ENCODE assay signal across 10 cellular contexts in the genomic region with DNA sequence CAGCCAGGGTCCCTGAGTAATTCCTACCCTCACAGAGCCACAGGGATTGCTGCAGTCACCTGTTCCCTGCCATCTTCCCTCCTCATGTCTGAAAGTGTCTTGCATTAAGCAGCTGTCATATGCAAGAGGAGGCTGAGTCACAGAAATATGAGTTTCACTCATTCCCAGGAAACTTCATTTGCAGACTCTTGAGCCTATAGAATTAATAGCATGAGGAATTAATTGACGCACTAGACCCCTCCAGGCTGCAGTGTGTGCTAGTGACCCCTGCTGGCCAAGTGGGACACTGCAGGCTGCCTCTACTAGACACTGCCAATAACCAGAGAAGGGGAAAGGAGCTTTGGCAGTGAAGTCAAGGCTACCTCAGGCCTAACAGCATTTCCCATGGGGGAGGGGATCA.
DNase-seq lines count a peak whose midpoint lies in the region; ATAC-seq and TF ChIP-seq lines count a peak whose summit lies in the region.
"Had no signal": no experiment of that assay in that cellular context is flagged by ENCODE, and none has a peak within 500 bp of the region (broad histone marks: within the 10 kb centered on the region; RNA-seq: fewer than 3 reads in every experiment).

No MANE protein-coding gene starts in this region.

- CTCF ChIA-PET in RWPE1 (lab: Yijun Ruan, JAX): interaction anchor here (0.5 to 1.0 kb wide), 4 partner anchors 41 to 771 kb away, joined by 3 to 5 read pairs (median 4); no protein-coding TSS in a partner anchor

- POLR2A ChIA-PET in RWPE1 (lab: Yijun Ruan, JAX; ENCODE audit: low non-redundant PET): no interaction called here

- H3K27ac ChIP-seq in RWPE1: no peak overlapping the region
- H3K27ac ChIP-seq: BLaER1 had no signal

- H3K4me3 ChIP-seq in fibroblast of mammary gland (ENCODE audit: control insufficient read depth, low read depth, low read length): no peak overlapping the region
- H3K4me3 ChIP-seq: BLaER1, lung had no signal

- no peak for ATAC-seq in GM19328 (IDR thresholded peaks at IDR 0.05; ENCODE audit: unreplicated experiment)

- DNase-seq in NCI-H82 (lab: John Stamatoyannopoulos, UW) (peak; percentile 33), NCI-H82 treated with DMSO at 0.1 percent for 48 hours (lab: John Stamatoyannopoulos, UW; ENCODE audit: unreplicated experiment) (no peak), RWPE1 (ENCODE audit: low spot score) (no peak), fibroblast of mammary gland (ENCODE audit: low read depth) (peak; percentile 10), ACHN (no peak), globus pallidus (ENCODE audit: low spot score) (no peak)
- peak; percentile 24 to 51 for DNase-seq in stimulated activated CD4-positive, alpha-beta T cell treated with anti-CD3 and anti-CD28 coated beads, Interleukin-2, amount 100 ng/mL, for 24 hours

- in situ Hi-C loops in ACHN (cut with HindIII; ENCODE audit: low pct_ligation_motif_present, low pct_unique_long_range_greater_than_20kb, low sequenced_read_pairs): no loop called here

- TF ChIP-seq CTCF in RWPE1 (conservative IDR thresholded peaks at IDR 0.05; ENCODE audit: low read depth): peak; percentile 50; the same call in 1 of the 2 replicates
- TF ChIP-seq CTCF in fibroblast of mammary gland (conservative IDR thresholded peaks at IDR 0.05; ENCODE audit: control insufficient read depth, insufficient read depth, low read depth, low read length): peak; percentile 69

Comparison
In these comparisons a context has a peak if more than half of its experiments do, and no peak if none do; other contexts are left out.
1. DNase-seq: peak in NCI-H82 (single experiment), fibroblast of mammary gland (single experiment) and stimulated activated CD4-positive, alpha-beta T cell treated with anti-CD3 and anti-CD28 coated beads, Interleukin-2, amount 100 ng/mL, for 24 hours (2 of 2); none in NCI-H82 treated with DMSO at 0.1 percent for 48 hours (single experiment), RWPE1 (single experiment), ACHN (single experiment) and globus pallidus (single experiment).